In the genomic region with DNA sequence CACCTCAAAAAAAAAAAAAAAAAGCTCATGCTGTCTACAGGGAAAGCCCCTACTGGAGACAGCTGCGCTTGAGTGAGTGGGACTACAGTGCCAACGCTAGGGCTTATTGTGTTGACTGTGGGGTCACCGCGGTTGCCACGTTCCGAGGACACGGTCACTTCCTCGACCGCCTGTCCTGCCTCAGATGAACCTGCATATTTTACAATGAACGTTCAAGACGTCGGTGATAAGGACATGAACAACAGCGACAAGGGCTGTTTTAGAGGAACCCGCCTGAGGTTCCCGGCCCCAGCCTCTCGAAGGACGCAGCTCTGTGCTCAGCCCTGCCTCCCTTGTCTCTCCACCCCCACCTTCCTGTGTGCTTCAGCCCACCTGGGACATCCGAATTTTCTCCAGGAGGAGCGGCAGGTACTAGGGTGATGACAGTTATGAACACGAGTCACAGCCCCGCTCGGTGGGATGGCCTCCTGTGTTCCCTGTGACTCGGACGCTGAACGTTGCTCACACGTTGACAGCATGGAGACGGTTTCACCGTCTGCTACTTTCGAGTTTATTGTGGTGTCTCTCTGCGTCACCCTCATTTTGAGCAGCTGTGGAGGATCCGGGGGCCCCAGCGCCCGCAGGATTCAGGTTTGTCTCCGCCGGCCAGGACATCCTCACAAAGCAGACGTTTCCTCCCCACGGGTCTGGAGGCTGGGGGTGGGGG, we compare ENCODE assay signal across 9 cellular contexts. TPM values are rescaled to one million over a fixed set of nuclear protein-coding genes. Genes with fewer than 3 reads are reported as not detected.
DNase-seq lines count a peak whose midpoint lies in the region; ATAC-seq and TF ChIP-seq lines count a peak whose summit lies in the region.
"Had no signal": no experiment of that assay in that cellular context is flagged by ENCODE, and none has a peak within 500 bp of the region (broad histone marks: within the 10 kb centered on the region; RNA-seq: fewer than 3 reads in every experiment).

No MANE protein-coding gene starts in this region.

- H3K27ac Mint-ChIP-seq in WTC11, result no peak overlapping the region

- no peak overlapping the region for H3K27ac ChIP-seq in right atrium auricular region
- H3K27ac ChIP-seq in suprapubic skin, result no peak overlapping the region

- POLR2A ChIA-PET in WTC11 (lab: Charles Lee), result interaction anchor here (0.6 kb wide), 3 partner anchors 12 to 313 kb away, joined by 3 read pairs; no protein-coding TSS in a partner anchor

- WGBS in lower leg skin, 2 donors, result 40% methylated on average over 36 to 37 of the region's 37 CpGs
- WGBS in suprapubic skin, result 43% methylated on average over 27 of the region's 37 CpGs

- TF ChIP-seq POLR2A in lower leg skin (IDR thresholded peaks at IDR 0.05) (no peak), suprapubic skin (IDR thresholded peaks at IDR 0.05) (no peak)

- H3K36me3 Mint-ChIP-seq in WTC11, result no peaks in the 10 kb centered on the region

- no peak for TF ChIP-seq EP300 in suprapubic skin (IDR thresholded peaks at IDR 0.05)

- DNase-seq in left ventricle myocardium superior (peak; percentile 26), right atrium auricular region (ENCODE audit: low spot score) (no peak), WTC11 (ENCODE audit: low spot score) (no peak), NCI-H510A (lab: John Stamatoyannopoulos, UW) (no peak), lower leg skin (ENCODE audit: low spot score in 2 of 2) (no peak), suprapubic skin (ENCODE audit: low spot score in 2 of 2) (no peak)
- DNase-seq in stimulated activated naive CD4-positive, alpha-beta T cell (lab: John Stamatoyannopoulos, UW), result peak in 4 of 6 experiments; percentile 42 to 58 (median 56)

- H3K36me3 ChIP-seq in right atrium auricular region (no peaks in the 10 kb centered on the region), suprapubic skin (no peaks in the 10 kb centered on the region)

- intact Hi-C loops in left ventricle myocardium superior (cut with micrococcal nuclease) (no loop called here), lower leg skin (cut with DNase I; ENCODE audit: low total_unique reads) (no loop called here)

- H3K4me1 ChIP-seq in right atrium auricular region (no peaks in the 10 kb centered on the region), suprapubic skin (peaks cover 5% of the 10 kb centered on the region)

- H3K4me3 ChIP-seq in right atrium auricular region, result no peak overlapping the region
- H3K4me3 ChIP-seq in lower leg skin (ENCODE audit: low read depth, poor library complexity, severe bottlenecking), result no peak overlapping the region
- no peak overlapping the region for H3K4me3 ChIP-seq in suprapubic skin

- H3K27me3 ChIP-seq in right atrium auricular region (no peaks in the 10 kb centered on the region), suprapubic skin (peaks cover 26% of the 10 kb centered on the region)

- ATAC-seq in left ventricle myocardium superior (no peak), WTC11 (peak; percentile 20), esophagus mucosa (peak; percentile 4)

- H3K27me3 Mint-ChIP-seq in WTC11 (ENCODE audit: low read depth), result peaks cover 23% of the 10 kb centered on the region

- H3K9me3 ChIP-seq in right atrium auricular region (no peaks in the 10 kb centered on the region), suprapubic skin (no peaks in the 10 kb centered on the region)

- peaks cover 4% of the 10 kb centered on the region for H3K4me1 Mint-ChIP-seq in WTC11

- H3K9me3 Mint-ChIP-seq in WTC11, result no peaks in the 10 kb centered on the region

- no peak for TF ChIP-seq CTCF in right atrium auricular region (IDR thresholded peaks at IDR 0.05)
- no peak for TF ChIP-seq CTCF in WTC11 (IDR thresholded peaks at IDR 0.05)
- no peak for TF ChIP-seq CTCF in lower leg skin (IDR thresholded peaks at IDR 0.05)
- no peak for TF ChIP-seq CTCF in suprapubic skin (IDR thresholded peaks at IDR 0.05)

- CTCF ChIA-PET in WTC11 (lab: Charles Lee), result interaction anchor here (0.7 to 2.9 kb wide), 6 partner anchors 29 to 61 kb away, joined by 3 to 13 read pairs (median 3); partner anchors contain the start of gene LCN8

- peak overlapping the region; percentile 60 for H3K4me3 Mint-ChIP-seq in WTC11

TF ChIP-seq in WTC11, 78 proteins besides CTCF, POLR2A, EP300 and RAD21 (continues in another document):
- TF ChIP-seq ZNF423 (CRISPR knock-in tag; IDR thresholded peaks at IDR 0.05), result no peak
- TF ChIP-seq FOXK1 (CRISPR knock-in tag; IDR thresholded peaks at IDR 0.05), result no peak
- no peak for TF ChIP-seq ZNF425 (CRISPR knock-in tag; conservative IDR thresholded peaks at IDR 0.05)
- no peak for TF ChIP-seq E2F1 (CRISPR knock-in tag; IDR thresholded peaks at IDR 0.05)
- TF ChIP-seq GABPB1 (CRISPR knock-in tag; IDR thresholded peaks at IDR 0.05), result no peak
- TF ChIP-seq ZNF396 (CRISPR knock-in tag; IDR thresholded peaks at IDR 0.05; ENCODE audit: borderline replicate concordance), result no peak
- TF ChIP-seq ZNF232 (CRISPR knock-in tag; IDR thresholded peaks at IDR 0.05), result no peak
- no peak for TF ChIP-seq OVOL2 (CRISPR knock-in tag; IDR thresholded peaks at IDR 0.05; ENCODE audit: borderline replicate concordance)
- no peak for TF ChIP-seq SMAD4 (CRISPR knock-in tag; IDR thresholded peaks at IDR 0.05)
- no peak for TF ChIP-seq ATF1 (CRISPR knock-in tag; IDR thresholded peaks at IDR 0.05)
- TF ChIP-seq SMAD3 (CRISPR knock-in tag; IDR thresholded peaks at IDR 0.05; ENCODE audit: borderline replicate concordance), result no peak
- TF ChIP-seq, protein P1, sequence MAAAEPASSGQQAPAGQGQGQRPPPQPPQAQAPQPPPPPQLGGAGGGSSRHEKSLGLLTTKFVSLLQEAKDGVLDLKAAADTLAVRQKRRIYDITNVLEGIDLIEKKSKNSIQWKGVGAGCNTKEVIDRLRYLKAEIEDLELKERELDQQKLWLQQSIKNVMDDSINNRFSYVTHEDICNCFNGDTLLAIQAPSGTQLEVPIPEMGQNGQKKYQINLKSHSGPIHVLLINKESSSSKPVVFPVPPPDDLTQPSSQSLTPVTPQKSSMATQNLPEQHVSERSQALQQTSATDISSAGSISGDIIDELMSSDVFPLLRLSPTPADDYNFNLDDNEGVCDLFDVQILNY (CRISPR knock-in tag; IDR thresholded peaks at IDR 0.05), result no peak
- TF ChIP-seq FOXJ3 (CRISPR knock-in tag; IDR thresholded peaks at IDR 0.05; ENCODE audit: borderline replicate concordance), result no peak
- TF ChIP-seq NFYB (CRISPR knock-in tag; conservative IDR thresholded peaks at IDR 0.05; ENCODE audit: low read depth), result no peak
- no peak for TF ChIP-seq MAX (CRISPR knock-in tag; IDR thresholded peaks at IDR 0.05)
- no peak for TF ChIP-seq IRF2 (CRISPR knock-in tag; IDR thresholded peaks at IDR 0.05; ENCODE audit: borderline replicate concordance, low read depth)

RNA-seq across cellular contexts. Expression of gene DIPK1B, which starts 11.3 kb away (rescaled TPM):
- 22.3 TPM for total RNA-seq in left ventricle myocardium superior
- total RNA-seq in right atrium auricular region, result 10 to 100 TPM; 45.1 to 45.7 TPM
- total RNA-seq in WTC11 (2021), result 45.4 to 49.8 TPM (median 48.9 TPM) in 3 replicates
- 0.76 TPM for total RNA-seq in esophagus mucosa
- 10 to 100 TPM in 2 of 4 donors, 1 to 10 TPM in 2; 7.1 to 13.5 (median 9.5) TPM for total RNA-seq in lower leg skin
- 10 to 100 TPM in 1 of 4 donors, 1 to 10 TPM in 3; 3.8 to 13.1 (median 6.3) TPM for total RNA-seq in suprapubic skin

RNA-seq across cellular contexts. Expression of gene AGPAT2, which starts 13.9 kb away (rescaled TPM):
- total RNA-seq in left ventricle myocardium superior (53.8 TPM), right atrium auricular region (10 to 100 TPM; 71.9 to 81.9 TPM), WTC11 (2021) (40.2 to 42.2 TPM (median 41.2 TPM) in 3 replicates), esophagus mucosa (91.7 TPM), lower leg skin (10 to 100 TPM; 52.4 to 77.7 (median 63.5) TPM), suprapubic skin (10 to 100 TPM; 43.5 to 73.2 (median 63.5) TPM)

RNA-seq across cellular contexts. Expression of gene EGFL7, which starts 38.4 kb away (rescaled TPM):
- total RNA-seq in left ventricle myocardium superior (63.8 TPM), right atrium auricular region (100 to 1,000 TPM; 114 to 120 TPM), WTC11 (2021) (54.6 to 64.9 TPM (median 62.8 TPM) in 3 replicates), esophagus mucosa (13.0 TPM), lower leg skin (10 to 100 TPM; 27.8 to 62.2 (median 46.2) TPM), suprapubic skin (10 to 100 TPM; 12.2 to 49.6 (median 28.6) TPM)

RNA-seq across cellular contexts. Expression of gene LCN10, which starts 41.6 kb away (rescaled TPM):
- total RNA-seq in left ventricle myocardium superior, result 10.6 TPM
- total RNA-seq in right atrium auricular region, result 1 to 10 TPM; 4.5 to 8.8 TPM
- 2.4 to 3.7 TPM (median 3.3 TPM) in 3 replicates for total RNA-seq in WTC11 (2021)
- total RNA-seq in esophagus mucosa, result 1.3 TPM
- 1 to 10 TPM in 2 of 4 donors, under 1 TPM in 1, not detected in 1; 0.61 to 5.7 (median 1.7) TPM for total RNA-seq in lower leg skin
- total RNA-seq in suprapubic skin, result 1 to 10 TPM in 2 of 4 donors, under 1 TPM in 1, not detected in 1; 0.32 to 3.5 (median 2.8) TPM
- total RNA-seq: mononuclear cell had no signal

RNA-seq across cellular contexts. Expression of gene LCN6, which starts 47.2 kb away (rescaled TPM):
- 17.4 TPM for total RNA-seq in left ventricle myocardium superior
- total RNA-seq in right atrium auricular region, result 1 to 10 TPM; 6.4 to 9.3 TPM
- total RNA-seq in WTC11 (2021), result not detected in 3 replicates
- 3.8 TPM for total RNA-seq in esophagus mucosa
- 1 to 10 TPM in 2 of 4 donors, not detected in 2; 6.3 to 7.3 TPM for total RNA-seq in lower leg skin
- 1 to 10 TPM; 4.0 to 8.3 (median 5.9) TPM for total RNA-seq in suprapubic skin
- total RNA-seq: mononuclear cell had no signal

Comparison
In these comparisons a context has a peak if more than half of its experiments do, and no peak if none do; other contexts are left out.
1. DNase-seq: peak in left ventricle myocardium superior (single experiment) and stimulated activated naive CD4-positive, alpha-beta T cell (4 of 6); none in right atrium auricular region (single experiment), WTC11 (single experiment), NCI-H510A (single experiment), lower leg skin (0 of 2) and suprapubic skin (0 of 2).